Comparison of ENCODE assay signal across 1 cellular context in genomic region chr4:80006935-80007744, GRCh38.
TF ChIP-seq lines count a peak whose summit lies in the region.

No MANE protein-coding gene starts in this region.

TF ChIP-seq in liver, 16 proteins besides CTCF, POLR2A, EP300 and RAD21 (continued from another document):
- TF ChIP-seq EGR1 (IDR thresholded peaks at IDR 0.05; ENCODE audit: low read depth in 2 of 2), result no peak
- no peak for TF ChIP-seq TAF1 (conservative IDR thresholded peaks at IDR 0.05)
- no peak for TF ChIP-seq NR2F2 (IDR thresholded peaks at IDR 0.05)
- TF ChIP-seq SP1 (IDR thresholded peaks at IDR 0.05), result peak; percentile 26
- no peak for TF ChIP-seq GABPA (IDR thresholded peaks at IDR 0.05 in 1 of 2, conservative IDR thresholded peaks at IDR 0.05 in 1 of 2)
